22 cellular contexts compared by ENCODE assay signal in the genomic region with DNA sequence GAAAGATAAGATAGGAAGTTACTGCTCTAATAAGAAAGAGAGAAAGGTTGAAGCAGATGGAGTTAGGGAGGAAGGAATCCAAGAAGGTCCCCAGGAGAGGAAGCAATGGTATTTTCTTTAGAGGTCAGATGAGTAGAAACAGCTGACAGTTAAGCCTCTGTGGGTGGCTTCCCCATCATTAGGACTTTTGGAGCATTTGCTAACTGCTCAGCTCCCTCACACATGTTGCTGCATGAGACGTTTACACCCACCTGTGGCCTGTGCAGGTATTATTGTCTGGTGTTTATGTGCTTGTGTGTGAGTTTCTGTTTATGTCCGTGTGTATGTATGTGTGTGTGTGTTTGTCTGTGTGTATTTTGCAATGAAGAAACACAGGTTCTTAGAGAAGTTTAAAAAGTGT.
"Had no signal": no experiment of that assay in that cellular context is flagged by ENCODE, and none has a peak within 500 bp of the region (broad histone marks: within the 10 kb centered on the region; RNA-seq: fewer than 3 reads in every experiment).

No MANE protein-coding gene starts in this region.

- H3K9ac ChIP-seq: parathyroid adenoma had no signal

- H3K27ac ChIP-seq: colonic mucosa, foreskin keratinocyte, left ventricle myocardium inferior, parathyroid adenoma, prostate gland, sigmoid colon, suprapubic skin, thyroid gland had no signal

- H3K36me3 ChIP-seq: colonic mucosa, left ventricle myocardium inferior, prostate gland, sigmoid colon, suprapubic skin, thyroid gland had no signal

- H3K4me1 Mint-ChIP-seq: immature natural killer cell, naive B cell, nephron had no signal

- H3K9me3 Mint-ChIP-seq: type B pancreatic cell had no signal

- H3K27me3 Mint-ChIP-seq: type B pancreatic cell had no signal

- H3K27me3 ChIP-seq: colonic mucosa, foreskin keratinocyte, sigmoid colon, suprapubic skin, thyroid gland had no signal

- H3K9me3 ChIP-seq: colonic mucosa, left ventricle myocardium inferior, prostate gland, sigmoid colon, suprapubic skin, thyroid gland had no signal

- H3K79me2 ChIP-seq: parathyroid adenoma had no signal

- H3K4me1 ChIP-seq: colonic mucosa, foreskin keratinocyte, left ventricle myocardium inferior, parathyroid adenoma, prostate gland, sigmoid colon, suprapubic skin, thyroid gland had no signal

- H3K27ac Mint-ChIP-seq: immature natural killer cell, naive B cell, nephron, type B pancreatic cell had no signal

- H3K36me3 Mint-ChIP-seq: immature natural killer cell, naive B cell, type B pancreatic cell had no signal

- H2AFZ ChIP-seq: parathyroid adenoma had no signal

- FAIRE-seq: keratinocyte, small intestine, urothelium cell line had no signal

- DNase-seq: colonic mucosa; dermis blood vessel endothelial cell; foreskin keratinocyte; immature natural killer cell; left ventricle myocardium inferior; mesenchymal stem cell; midbrain; naive B cell; occipital lobe; sigmoid colon; small intestine; stimulated activated CD4-positive, alpha-beta T cell treated with anti-CD3 and anti-CD28 coated beads, Interleukin-12 subunit alpha, Interleukin-12 subunit beta, amount 100 ng/mL, for 4 hours; stimulated activated naive CD8-positive, alpha-beta T cell treated with anti-CD3 and anti-CD28 coated beads, Interleukin-15, Interleukin-2, amounts not matched to agents 100 U/mL and 50 U/mL, for 24 hours; thyroid gland had no signal

- ATAC-seq: foreskin keratinocyte; stimulated activated naive CD8-positive, alpha-beta T cell treated with anti-CD3 and anti-CD28 coated beads, Interleukin-15, Interleukin-2, amounts not matched to agents 100 U/mL and 50 U/mL, for 24 hours had no signal

- H3K4me3 Mint-ChIP-seq: immature natural killer cell, naive B cell, nephron, type B pancreatic cell had no signal

- H3K4me3 ChIP-seq: colonic mucosa, left ventricle myocardium inferior, lung, prostate gland, sigmoid colon, suprapubic skin, thyroid gland had no signal
